ENCODE assay signal across 11 cellular contexts in the genomic region with DNA sequence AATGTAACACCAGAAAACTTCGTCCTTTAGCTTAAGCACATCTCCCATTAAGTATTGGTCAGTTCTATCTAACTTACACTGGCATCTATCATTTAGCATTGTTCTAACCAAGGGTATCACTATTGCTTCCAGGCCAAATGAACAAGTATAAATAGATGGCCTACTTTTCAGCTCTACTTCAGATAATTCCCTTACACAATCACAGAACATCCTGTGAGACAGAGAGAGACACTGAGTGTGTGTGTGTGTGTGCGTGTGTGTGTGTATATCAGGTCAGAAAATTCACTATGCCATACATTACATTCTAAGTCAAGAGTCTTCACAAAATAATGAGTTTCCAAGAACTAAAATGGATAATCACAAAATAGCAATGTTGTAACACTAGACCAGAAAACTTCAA. TPM values are rescaled to one million over a fixed set of nuclear protein-coding genes. Genes with fewer than 3 reads are reported as not detected.
DNase-seq lines count a peak whose midpoint lies in the region; ATAC-seq and TF ChIP-seq lines count a peak whose summit lies in the region.
"Had no signal": no experiment of that assay in that cellular context is flagged by ENCODE, and none has a peak within 500 bp of the region (broad histone marks: within the 10 kb centered on the region; RNA-seq: fewer than 3 reads in every experiment).

No MANE protein-coding gene starts in this region.

- peaks cover 11% of the 10 kb centered on the region for H3K4me1 Mint-ChIP-seq in activated naive CD4-positive, alpha-beta T cell treated with anti-CD3 and anti-CD28 coated beads, Interleukin-2, amount 10 ng/mL, durations not matched to agents 7 days and 5 days

- no peaks in the 10 kb centered on the region for H3K36me3 Mint-ChIP-seq in activated naive CD4-positive, alpha-beta T cell treated with anti-CD3 and anti-CD28 coated beads, Interleukin-2, amount 50 U/mL, for 72 hours
- H3K36me3 Mint-ChIP-seq in activated naive CD4-positive, alpha-beta T cell treated with anti-CD3 and anti-CD28 coated beads, Interleukin-2, amount 10 ng/mL, durations not matched to agents 7 days and 5 days, result peaks cover 3% of the 10 kb centered on the region

- H3K27ac ChIP-seq in RWPE2 (ENCODE audit: poor library complexity, severe bottlenecking), result no peak overlapping the region
- H3K27ac ChIP-seq in gastrocnemius medialis, result peak overlapping the region; percentile 34 to 67 (median 54)
- H3K27ac ChIP-seq: VCaP had no signal

- H3K36me3 ChIP-seq in RWPE2 (ENCODE audit: low read depth) (peaks cover 4% of the 10 kb centered on the region; the same call in 1 of the 2 replicates), gastrocnemius medialis (no peaks in the 10 kb centered on the region)

- no peak overlapping the region for H3K4me3 ChIP-seq in RWPE2 (ENCODE audit: severe bottlenecking)
- no peak overlapping the region for H3K4me3 ChIP-seq in fibroblast of mammary gland (ENCODE audit: control insufficient read depth, low read depth, low read length)
- H3K4me3 ChIP-seq in gastrocnemius medialis, result no peak overlapping the region

- intact Hi-C loops in gastrocnemius medialis (cut with DNase I; ENCODE audit: low total_unique reads), result loop anchor here (10.0 kb wide), 4 partner anchors 131 to 711 kb away; partner anchors contain the start of gene ISL2

- H3K9me3 ChIP-seq in RWPE2 (ENCODE audit: severe bottlenecking) (no peaks in the 10 kb centered on the region), gastrocnemius medialis (no peaks in the 10 kb centered on the region)

- in situ Hi-C loops in gastrocnemius medialis (cut with MboI; ENCODE audit: low sequenced_read_pairs in 4 of 4), result no loop called here

- no peak for ATAC-seq in activated naive CD4-positive, alpha-beta T cell treated with anti-CD3 and anti-CD28 coated beads, Interleukin-2, amount 50 U/mL, for 72 hours
- 0 out of 3 replicates have a peak, but pooled peaks have one; percentile 21 for ATAC-seq in RWPE2 (ENCODE audit: low read depth)
- peak; percentile 97 for ATAC-seq in gastrocnemius medialis
- ATAC-seq in HG03025 (IDR thresholded peaks at IDR 0.05; ENCODE audit: low FRiP score, unreplicated experiment), result no peak
- ATAC-seq in HG03520 (IDR thresholded peaks at IDR 0.05; ENCODE audit: unreplicated experiment), result no peak
- ATAC-seq: T-cell had no signal

- no peak for DNase-seq in activated naive CD4-positive, alpha-beta T cell treated with anti-CD3 and anti-CD28 coated beads, Interleukin-2, amount 50 U/mL, for 72 hours (ENCODE audit: low spot score in 2 of 2)
- no peak for DNase-seq in activated naive CD4-positive, alpha-beta T cell treated with anti-CD3 and anti-CD28 coated beads, Interleukin-2, amount 10 ng/mL, durations not matched to agents 7 days and 5 days
- DNase-seq in RWPE2 (ENCODE audit: low spot score) (no peak), fibroblast of mammary gland (ENCODE audit: low read depth) (peak; percentile 17), gastrocnemius medialis (peak; percentile 26 to 69), activated gamma-delta T cell (lab: John Stamatoyannopoulos, UW) (no peak)
- DNase-seq: foreskin melanocyte had no signal

- TF ChIP-seq POLR2A in gastrocnemius medialis (IDR thresholded peaks at IDR 0.05), result no peak

- no peak overlapping the region for H3K4me3 Mint-ChIP-seq in activated naive CD4-positive, alpha-beta T cell treated with anti-CD3 and anti-CD28 coated beads, Interleukin-2, amount 10 ng/mL, durations not matched to agents 7 days and 5 days
- H3K4me3 Mint-ChIP-seq: T-cell had no signal

- H3K27me3 ChIP-seq in RWPE2 (ENCODE audit: insufficient read depth, poor library complexity, severe bottlenecking) (no peaks in the 10 kb centered on the region), gastrocnemius medialis (no peaks in the 10 kb centered on the region)

- no peak for TF ChIP-seq CTCF in RWPE2 (IDR thresholded peaks at IDR 0.05; ENCODE audit: poor library complexity, severe bottlenecking)
- no peak for TF ChIP-seq CTCF in fibroblast of mammary gland (conservative IDR thresholded peaks at IDR 0.05; ENCODE audit: control insufficient read depth, insufficient read depth, low read depth, low read length)
- TF ChIP-seq CTCF in gastrocnemius medialis (IDR thresholded peaks at IDR 0.05 in 4 of 5, conservative IDR thresholded peaks at IDR 0.05 in 1 of 5), result no peak

- H3K27me3 Mint-ChIP-seq in activated naive CD4-positive, alpha-beta T cell treated with anti-CD3 and anti-CD28 coated beads, Interleukin-2, amount 10 ng/mL, durations not matched to agents 7 days and 5 days, result no peaks in the 10 kb centered on the region
- H3K27me3 Mint-ChIP-seq: T-cell had no signal

- H3K27ac Mint-ChIP-seq in activated naive CD4-positive, alpha-beta T cell treated with anti-CD3 and anti-CD28 coated beads, Interleukin-2, amount 50 U/mL, for 72 hours, result peak overlapping the region; percentile 10 to 72
- H3K27ac Mint-ChIP-seq in activated naive CD4-positive, alpha-beta T cell treated with anti-CD3 and anti-CD28 coated beads, Interleukin-2, amount 10 ng/mL, durations not matched to agents 7 days and 5 days, result no peak overlapping the region
- H3K27ac Mint-ChIP-seq: T-cell had no signal

- H3K9me3 Mint-ChIP-seq in activated naive CD4-positive, alpha-beta T cell treated with anti-CD3 and anti-CD28 coated beads, Interleukin-2, amount 50 U/mL, for 72 hours, result no peaks in the 10 kb centered on the region
- no peaks in the 10 kb centered on the region for H3K9me3 Mint-ChIP-seq in activated naive CD4-positive, alpha-beta T cell treated with anti-CD3 and anti-CD28 coated beads, Interleukin-2, amount 10 ng/mL, durations not matched to agents 7 days and 5 days
- H3K9me3 Mint-ChIP-seq: T-cell had no signal

- CTCF ChIA-PET in activated naive CD4-positive, alpha-beta T cell treated with anti-CD3 and anti-CD28 coated beads, Interleukin-2, amount 10 ng/mL, durations not matched to agents 7 days and 5 days (lab: Charles Lee), result interaction anchor here (1.0 to 1.2 kb wide), 3 partner anchors 24 to 679 kb away, joined by 3 to 5 read pairs (median 3); no protein-coding TSS in a partner anchor

- H3K4me1 ChIP-seq in RWPE2 (ENCODE audit: insufficient read depth, poor library complexity, severe bottlenecking), result no peaks in the 10 kb centered on the region
- peaks cover 21 to 22% of the 10 kb centered on the region in 2 donors for H3K4me1 ChIP-seq in gastrocnemius medialis

RNA-seq across cellular contexts. Expression of gene SCAPER, which starts 39.1 kb away (rescaled TPM):
- total RNA-seq in activated naive CD4-positive, alpha-beta T cell treated with anti-CD3 and anti-CD28 coated beads, Interleukin-2, amount 50 U/mL, for 72 hours, result 10 to 100 TPM; 33.3 to 43.0 TPM
- total RNA-seq in gastrocnemius medialis, result 10 to 100 TPM; 19.6 to 35.9 (median 31.8) TPM

Comparison
In these comparisons a context has a peak if more than half of its experiments do, and no peak if none do; other contexts are left out.
1. ATAC-seq: peak in RWPE2 (single experiment) and gastrocnemius medialis (2 of 2); none in activated naive CD4-positive, alpha-beta T cell treated with anti-CD3 and anti-CD28 coated beads, Interleukin-2, amount 50 U/mL, for 72 hours (0 of 2), HG03025 (single experiment) and HG03520 (single experiment).
2. DNase-seq: peak in fibroblast of mammary gland (single experiment) and gastrocnemius medialis (2 of 2); none in activated naive CD4-positive, alpha-beta T cell treated with anti-CD3 and anti-CD28 coated beads, Interleukin-2, amount 50 U/mL, for 72 hours (0 of 2), activated naive CD4-positive, alpha-beta T cell treated with anti-CD3 and anti-CD28 coated beads, Interleukin-2, amount 10 ng/mL, durations not matched to agents 7 days and 5 days (single experiment), RWPE2 (single experiment) and activated gamma-delta T cell (single experiment).